Comparison of ENCODE assay signal across 1 cellular context in the genomic region with DNA sequence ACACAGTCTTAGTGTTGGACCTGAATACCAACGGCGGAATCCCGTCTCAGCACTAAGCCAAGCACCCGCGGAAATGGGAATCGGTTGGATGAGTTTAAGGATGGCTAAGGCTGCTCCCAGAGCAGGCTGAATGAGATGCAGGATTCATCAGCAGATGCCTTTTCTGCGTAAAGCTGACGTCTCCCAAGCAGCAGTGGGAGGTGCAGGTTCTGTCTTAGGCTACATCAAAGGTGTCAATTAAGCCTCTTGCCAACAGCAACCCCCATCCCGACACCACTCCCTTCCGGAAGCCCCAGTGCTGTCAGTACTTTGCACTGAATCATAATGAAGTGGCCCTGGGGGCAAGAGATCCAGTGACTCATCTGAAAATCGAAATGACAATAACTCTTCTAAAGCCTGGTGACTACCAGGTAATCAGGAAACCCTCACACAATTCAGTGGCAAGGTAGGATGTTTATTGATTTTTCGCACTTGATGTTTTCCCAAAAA.
A peak's percentile ranks its signal among the peaks of the same experiment; 100 is the strongest.
TF ChIP-seq lines count a peak whose summit lies in the region.

No MANE protein-coding gene starts in this region.

TF ChIP-seq in H1, 55 proteins besides CTCF, POLR2A, EP300 and RAD21:
- TF ChIP-seq, protein P1, sequence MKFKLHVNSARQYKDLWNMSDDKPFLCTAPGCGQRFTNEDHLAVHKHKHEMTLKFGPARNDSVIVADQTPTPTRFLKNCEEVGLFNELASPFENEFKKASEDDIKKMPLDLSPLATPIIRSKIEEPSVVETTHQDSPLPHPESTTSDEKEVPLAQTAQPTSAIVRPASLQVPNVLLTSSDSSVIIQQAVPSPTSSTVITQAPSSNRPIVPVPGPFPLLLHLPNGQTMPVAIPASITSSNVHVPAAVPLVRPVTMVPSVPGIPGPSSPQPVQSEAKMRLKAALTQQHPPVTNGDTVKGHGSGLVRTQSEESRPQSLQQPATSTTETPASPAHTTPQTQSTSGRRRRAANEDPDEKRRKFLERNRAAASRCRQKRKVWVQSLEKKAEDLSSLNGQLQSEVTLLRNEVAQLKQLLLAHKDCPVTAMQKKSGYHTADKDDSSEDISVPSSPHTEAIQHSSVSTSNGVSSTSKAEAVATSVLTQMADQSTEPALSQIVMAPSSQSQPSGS (IDR thresholded peaks at IDR 0.05; ENCODE audit: low read length): peak; percentile 40; the same call in 1 of the 2 replicates
- peak; percentile 79 for TF ChIP-seq BACH1 (IDR thresholded peaks at IDR 0.05; ENCODE audit: low read length)
- peak; percentile 21; the same call in 1 of the 2 replicates for TF ChIP-seq TEAD4 (IDR thresholded peaks at IDR 0.05; ENCODE audit: low read depth, low read length)
- TF ChIP-seq CTBP2 (IDR thresholded peaks at IDR 0.05; ENCODE audit: borderline replicate concordance, insufficient read depth, insufficient read length, low read length): no peak
- TF ChIP-seq, protein P2, sequence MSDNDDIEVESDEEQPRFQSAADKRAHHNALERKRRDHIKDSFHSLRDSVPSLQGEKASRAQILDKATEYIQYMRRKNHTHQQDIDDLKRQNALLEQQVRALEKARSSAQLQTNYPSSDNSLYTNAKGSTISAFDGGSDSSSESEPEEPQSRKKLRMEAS (IDR thresholded peaks at IDR 0.05): peak; percentile 48; the same call in 1 of the 2 replicates
- peak; percentile 77 for TF ChIP-seq CREB1 (IDR thresholded peaks at IDR 0.05)
- peak; percentile 83; the same call in 1 of the 2 replicates for TF ChIP-seq JUN (IDR thresholded peaks at IDR 0.05; ENCODE audit: low read depth, low read length)
- TF ChIP-seq SP1 (IDR thresholded peaks at IDR 0.05; ENCODE audit: low read depth, low read length): peak; percentile 74; the same call in 1 of the 2 replicates
- TF ChIP-seq JUND (IDR thresholded peaks at IDR 0.05; ENCODE audit: low read length): peak; percentile 97
- peak; percentile 73 for TF ChIP-seq POLR2AphosphoS5 (IDR thresholded peaks at IDR 0.05; ENCODE audit: low read depth, low read length)
- TF ChIP-seq NANOG (IDR thresholded peaks at IDR 0.05; ENCODE audit: insufficient read depth, low read depth, low read length, poor library complexity, severe bottlenecking): peak; percentile 64
- TF ChIP-seq, protein P3, sequence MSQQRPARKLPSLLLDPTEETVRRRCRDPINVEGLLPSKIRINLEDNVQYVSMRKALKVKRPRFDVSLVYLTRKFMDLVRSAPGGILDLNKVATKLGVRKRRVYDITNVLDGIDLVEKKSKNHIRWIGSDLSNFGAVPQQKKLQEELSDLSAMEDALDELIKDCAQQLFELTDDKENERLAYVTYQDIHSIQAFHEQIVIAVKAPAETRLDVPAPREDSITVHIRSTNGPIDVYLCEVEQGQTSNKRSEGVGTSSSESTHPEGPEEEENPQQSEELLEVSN (IDR thresholded peaks at IDR 0.05): no peak
- peak; percentile 67; the same call in 1 of the 2 replicates for TF ChIP-seq MAFK (IDR thresholded peaks at IDR 0.05; ENCODE audit: low read depth, low read length)
- TF ChIP-seq RXRA (IDR thresholded peaks at IDR 0.05; ENCODE audit: insufficient read depth, low read depth, low read length): no peak
- TF ChIP-seq CHD2 (IDR thresholded peaks at IDR 0.05; ENCODE audit: low read length): no peak
- peak; percentile 49; the same call in 1 of the 2 replicates for TF ChIP-seq TAF1 (IDR thresholded peaks at IDR 0.05; ENCODE audit: low read depth, low read length)
- no peak for TF ChIP-seq SRF (IDR thresholded peaks at IDR 0.05; ENCODE audit: low read depth, low read length)
- TF ChIP-seq SIN3A (conservative IDR thresholded peaks at IDR 0.05 in 1 of 2, IDR thresholded peaks at IDR 0.05 in 1 of 2; ENCODE audit: low read depth in 1 of 2, low read length in 2 of 2): peak; percentile 76 to 90; a peak in 2 of 4 replicates
- peak; percentile 71 for TF ChIP-seq ASH2L (IDR thresholded peaks at IDR 0.05; ENCODE audit: low read length)
- 0 out of 2 replicates have a peak, but pooled peaks have one; percentile 24 for TF ChIP-seq TCF12 (IDR thresholded peaks at IDR 0.05; ENCODE audit: low read depth, low read length)
- peak; percentile 57 for TF ChIP-seq TBP (IDR thresholded peaks at IDR 0.05; ENCODE audit: low read depth, low read length)
- TF ChIP-seq CBX5 (IDR thresholded peaks at IDR 0.05; ENCODE audit: low read depth, low read length): no peak
